1 cellular context compared by ENCODE assay signal in genomic region chr5:176677209-176677931, GRCh38.
TF ChIP-seq lines count a peak whose summit lies in the region.

No MANE protein-coding gene starts in this region.

TF ChIP-seq in K562, 482 proteins besides CTCF, POLR2A, EP300 and RAD21:
- TF ChIP-seq PRDM10 (IDR thresholded peaks at IDR 0.05; ENCODE audit: partially characterized antibody): peak; percentile 17
- TF ChIP-seq SRF (CRISPR knock-in tag; IDR thresholded peaks at IDR 0.05): no peak
